In genomic region chr6:140376209-140376608, GRCh38 we compare ENCODE assay signal across 3 cellular contexts.
TF ChIP-seq lines count a peak whose summit lies in the region.

No MANE protein-coding gene starts in this region.

TF ChIP-seq in HepG2, 621 proteins besides CTCF, POLR2A, EP300 and RAD21:
- TF ChIP-seq ZNF274 (CRISPR knock-in tag; IDR thresholded peaks at IDR 0.05) (no peak), ZNF468 (CRISPR knock-in tag; IDR thresholded peaks at IDR 0.05) (no peak), PCBP2 (optimal IDR thresholded peaks at IDR 0.05; ENCODE audit: low read depth, low read length, poor library complexity, severe bottlenecking) (peak; percentile 79), HNRNPK (IDR thresholded peaks at IDR 0.05; ENCODE audit: low read depth, low read length, poor library complexity, severe bottlenecking) (peak; percentile 92)

TF ChIP-seq in IMR-90, 13 proteins besides CTCF, POLR2A, EP300 and RAD21:
- no peak for TF ChIP-seq NFE2L2 (IDR thresholded peaks at IDR 0.05; ENCODE audit: low read depth, low read length)
- no peak for TF ChIP-seq MAFK (IDR thresholded peaks at IDR 0.05; ENCODE audit: low read depth, low read length)
- no peak for TF ChIP-seq MXI1 (IDR thresholded peaks at IDR 0.05; ENCODE audit: borderline replicate concordance, low read depth, low read length)
- no peak for TF ChIP-seq USF2 (IDR thresholded peaks at IDR 0.05; ENCODE audit: low read depth, low read length)
- TF ChIP-seq RFX5 (IDR thresholded peaks at IDR 0.05; ENCODE audit: low read depth, low read length) = no peak
- TF ChIP-seq FOS (IDR thresholded peaks at IDR 0.05; ENCODE audit: low read depth, low read length) = no peak
- TF ChIP-seq CHD1 (IDR thresholded peaks at IDR 0.05; ENCODE audit: low read depth, low read length) = no peak
- TF ChIP-seq MAZ (IDR thresholded peaks at IDR 0.05; ENCODE audit: borderline replicate concordance, low read depth, low read length) = no peak
- no peak for TF ChIP-seq RCOR1 (IDR thresholded peaks at IDR 0.05; ENCODE audit: insufficient replicate concordance, low read length)
- TF ChIP-seq CEBPB (IDR thresholded peaks at IDR 0.05; ENCODE audit: low read depth, low read length) = no peak
- no peak for TF ChIP-seq BHLHE40 (IDR thresholded peaks at IDR 0.05; ENCODE audit: low read depth, low read length)
- no peak for TF ChIP-seq ELK1 (IDR thresholded peaks at IDR 0.05; ENCODE audit: borderline replicate concordance, low read depth, low read length)
- TF ChIP-seq SMC3 (IDR thresholded peaks at IDR 0.05; ENCODE audit: low read depth, low read length) = no peak
TF ChIP-seq in IMR-90: peak in this region for 0.

TF ChIP-seq in K562, 482 proteins besides CTCF, POLR2A, EP300 and RAD21:
- peak; percentile 69 for TF ChIP-seq PCBP2 (IDR thresholded peaks at IDR 0.05; ENCODE audit: low read depth, low read length, poor library complexity, severe bottlenecking)
- TF ChIP-seq EWSR1 (IDR thresholded peaks at IDR 0.05; ENCODE audit: borderline replicate concordance, low read depth, partially characterized antibody) = no peak
- no peak for TF ChIP-seq NFIC (IDR thresholded peaks at IDR 0.05)
- no peak for TF ChIP-seq LEF1 (IDR thresholded peaks at IDR 0.05)
